ENCODE assay signal across 8 cellular contexts in the genomic region with DNA sequence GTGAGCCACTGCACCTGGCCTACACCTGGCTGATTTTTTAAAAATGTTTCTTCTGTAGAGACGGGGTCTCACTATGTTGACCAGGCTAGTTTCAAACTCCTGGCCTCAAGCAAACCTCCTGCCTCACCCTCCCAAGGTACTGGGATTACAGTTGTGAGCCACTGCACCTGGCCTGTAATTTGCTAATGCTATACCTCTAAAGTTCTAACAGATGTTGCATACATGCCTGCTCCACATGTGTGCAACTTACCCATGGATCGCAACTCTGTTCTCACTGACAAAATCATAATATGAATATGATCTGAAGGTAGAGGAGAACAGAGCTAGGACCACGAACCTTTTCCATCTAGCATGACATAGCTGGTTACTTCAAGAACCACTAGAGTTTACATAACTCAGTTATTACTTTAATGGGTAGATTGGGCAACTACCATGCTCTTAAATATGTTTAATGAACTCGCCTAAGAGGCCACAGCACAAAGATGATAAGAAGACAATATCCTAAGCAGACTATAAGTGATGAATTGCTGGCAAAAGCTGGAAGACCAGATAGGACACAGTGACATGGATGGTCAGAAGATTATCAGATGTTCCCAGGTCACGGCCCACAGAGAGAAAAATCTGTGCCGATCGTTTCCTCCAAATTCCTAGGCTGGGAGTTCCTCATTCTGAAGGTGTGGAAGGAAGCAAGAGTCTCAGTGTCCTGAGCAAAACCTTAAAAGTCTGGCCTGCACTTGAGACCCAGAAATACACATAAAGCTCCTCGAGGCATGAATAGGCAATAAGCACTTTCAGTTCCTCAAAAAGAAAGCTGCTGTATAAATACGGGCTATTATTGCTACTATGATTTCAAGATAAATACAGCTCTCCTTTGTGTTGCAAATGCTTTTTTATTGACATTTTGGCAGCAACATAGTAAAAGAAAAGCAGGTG. TPM values are rescaled to one million over a fixed set of nuclear protein-coding genes. Genes with fewer than 3 reads are reported as not detected.
DNase-seq lines count a peak whose midpoint lies in the region; ATAC-seq and TF ChIP-seq lines count a peak whose summit lies in the region.

No MANE protein-coding gene starts in this region.

- no peak overlapping the region for H2AFZ ChIP-seq in IMR-90 (replicated peaks; ENCODE audit: low read length, poor library complexity)

- peak overlapping the region; percentile 64 for H3K27ac Mint-ChIP-seq in activated B cell treated with CpG ODN at 0.5 μM for 24 hours

- H4K20me1 ChIP-seq in DOHH2 (ENCODE audit: control insufficient read depth, insufficient read depth, low read depth, low read length), result no peaks in the 10 kb centered on the region
- H4K20me1 ChIP-seq in IMR-90 (ENCODE audit: insufficient read depth, low read length), result no peaks in the 10 kb centered on the region

- peak overlapping the region; percentile 83; the same call in 1 of the 2 replicates for H4K5ac ChIP-seq in IMR-90 (ENCODE audit: low read depth, low read length)

- peak overlapping the region; percentile 43 for H3K27ac ChIP-seq in DOHH2 (ENCODE audit: low read depth, low read length)
- no peak overlapping the region for H3K27ac ChIP-seq in IMR-90 (ENCODE audit: insufficient read depth, low read length)
- H3K27ac ChIP-seq in spleen, result peak overlapping the region in 7 of 8 donors; percentile 30 to 89 (median 81)

- peaks cover 21% of the 10 kb centered on the region for H3F3A ChIP-seq in DOHH2 (ENCODE audit: control insufficient read depth, insufficient read depth)

- peaks cover 5% of the 10 kb centered on the region; the same call in 1 of the 2 replicates for H3K27me3 ChIP-seq in DOHH2 (ENCODE audit: control insufficient read depth, low read length)
- H3K27me3 ChIP-seq in IMR-90 (ENCODE audit: control insufficient read depth, insufficient read depth, low read length), result no peaks in the 10 kb centered on the region
- H3K27me3 ChIP-seq in spleen (replicated peaks in 1 of 7), result no peaks in the 10 kb centered on the region

- H3K36me3 Mint-ChIP-seq in activated B cell treated with CpG ODN at 0.5 μM for 24 hours (ENCODE audit: low read depth), result peaks cover 23% of the 10 kb centered on the region

- TF ChIP-seq RAD21 in IMR-90 (IDR thresholded peaks at IDR 0.05; ENCODE audit: low read length), result no peak

- WGBS in IMR-90 (ENCODE audit: extremely low coverage in 2 of 2, insufficient read length in 1 of 2), 2 experiments, result no CpG with 5 or more reads among the region's 9 CpGs
- 41 to 60% (median 50%) methylated on average over 9 of the region's 9 CpGs for WGBS in spleen, 5 donors

- ATAC-seq in GM21423 (IDR thresholded peaks at IDR 0.05; ENCODE audit: unreplicated experiment) (peak; percentile 80), IMR-90 (ENCODE audit: low read depth) (no peak; the same call in 1 of the 2 replicates), activated B cell treated with CpG ODN at 0.5 μM for 24 hours (ENCODE audit: low read depth) (peak; percentile 90)
- ATAC-seq in stimulated activated naive CD8-positive, alpha-beta T cell treated with anti-CD3 and anti-CD28 coated beads, Interleukin-15, Interleukin-2, amounts not matched to agents 100 U/mL and 50 U/mL, for 24 hours, result no peak

- in situ Hi-C loops in IMR-90 (cut with MboI; ENCODE audit: low sequenced_read_pairs), result no loop called here

- H3K18ac ChIP-seq in IMR-90 (ENCODE audit: low read depth, low read length), result peak overlapping the region; percentile 76; the same call in 1 of the 2 replicates

- H3K36me3 ChIP-seq in DOHH2 (ENCODE audit: control insufficient read depth, low read length) (no peaks in the 10 kb centered on the region), IMR-90 (ENCODE audit: control insufficient read depth, insufficient read depth, low read length) (peaks cover 18% of the 10 kb centered on the region), spleen (peaks cover 0 to 95% (median 37%) of the 10 kb centered on the region in 6 donors)

- peak overlapping the region; percentile 40 for H3K4me3 ChIP-seq in DOHH2 (ENCODE audit: low read length)
- H3K4me3 ChIP-seq in IMR-90 (ENCODE audit: insufficient read depth, low read depth, low read length), result no peak overlapping the region
- peak overlapping the region in 1 of 8 donors; percentile 43 for H3K4me3 ChIP-seq in spleen

- peaks cover 7% of the 10 kb centered on the region for H3K9me3 Mint-ChIP-seq in activated B cell treated with CpG ODN at 0.5 μM for 24 hours

- H3K27me3 Mint-ChIP-seq in activated B cell treated with CpG ODN at 0.5 μM for 24 hours, result no peaks in the 10 kb centered on the region

- no peak overlapping the region for H3K9ac ChIP-seq in IMR-90 (ENCODE audit: low read depth, low read length)

- H3K9me3 ChIP-seq in DOHH2 (ENCODE audit: control insufficient read depth, insufficient read depth, low read length) (peaks cover 6% of the 10 kb centered on the region; the same call in 1 of the 2 replicates), IMR-90 (ENCODE audit: control insufficient read depth, insufficient read depth, low read length) (peaks cover 11% of the 10 kb centered on the region), spleen (peaks cover 4 to 16% (median 13%) of the 10 kb centered on the region in 8 donors)

- peak overlapping the region; percentile 4; the same call in 1 of the 2 replicates for H3K14ac ChIP-seq in IMR-90 (replicated peaks; ENCODE audit: low read depth, low read length)

- peaks cover 2% of the 10 kb centered on the region; the same call in 1 of the 2 replicates for H3K9me1 ChIP-seq in IMR-90 (ENCODE audit: insufficient read depth, low read length)

- DNase-seq in IMR-90 (no peak), activated B cell treated with CpG ODN at 0.5 μM for 24 hours (no peak), spleen (no peak), kidney tubule cell (ENCODE audit: low spot score) (no peak)
- no peak for DNase-seq in stimulated activated CD4-positive, alpha-beta T cell treated with anti-CD3 and anti-CD28 coated beads, Interleukin-12 subunit alpha, Interleukin-12 subunit beta, amount 100 ng/mL, for 4 hours
- no peak for DNase-seq in stimulated activated naive CD8-positive, alpha-beta T cell treated with anti-CD3 and anti-CD28 coated beads, Interleukin-15, Interleukin-2, amounts not matched to agents 100 U/mL and 50 U/mL, for 24 hours

- 0 out of 2 replicates have a peak overlapping the region, but pooled peaks have one; percentile 15 for H2AK5ac ChIP-seq in IMR-90 (ENCODE audit: low read depth, low read length)

- peak overlapping the region; percentile 39; the same call in 1 of the 2 replicates for H3K4ac ChIP-seq in IMR-90 (ENCODE audit: low read depth, low read length)

- TF ChIP-seq CTCF in DOHH2 (IDR thresholded peaks at IDR 0.05; ENCODE audit: low read depth, low read length, poor library complexity, severe bottlenecking) (no peak), IMR-90 (conservative IDR thresholded peaks at IDR 0.05; ENCODE audit: low read depth, low read length) (no peak), activated B cell treated with CpG ODN at 0.5 μM for 24 hours (IDR thresholded peaks at IDR 0.05) (no peak), spleen (IDR thresholded peaks at IDR 0.05 in 8 of 11, conservative IDR thresholded peaks at IDR 0.05 in 3 of 11) (no peak)

- peak overlapping the region; percentile 54 for H3K4me2 ChIP-seq in DOHH2 (ENCODE audit: low read length)
- peak overlapping the region; percentile 33; the same call in 1 of the 2 replicates for H3K4me2 ChIP-seq in IMR-90 (ENCODE audit: low read depth, low read length)

- no peaks in the 10 kb centered on the region for H3K79me2 ChIP-seq in DOHH2 (ENCODE audit: control insufficient read depth, low read length)

- H4K91ac ChIP-seq in IMR-90 (ENCODE audit: insufficient read depth, low read depth, low read length), result no peak overlapping the region

- peak overlapping the region; percentile 61 for H2BK5ac ChIP-seq in IMR-90 (ENCODE audit: low read depth, low read length, poor library complexity, severe bottlenecking)

- no TSS peak for BruUV-seq in IMR-90 (replicated peaks; lab: Mats Ljungman, UMichigan)

- intact Hi-C loops in IMR-90 (cut with micrococcal nuclease), result no loop called here
- intact Hi-C loops in activated B cell treated with CpG ODN at 0.5 μM for 24 hours (cut with micrococcal nuclease), result loop anchor here (1.0 to 5.0 kb wide), 2 partner anchors 11 to 47 kb away; no protein-coding TSS in a partner anchor
- intact Hi-C loops in spleen (cut with DNase I; ENCODE audit: low total_unique reads), result no loop called here

- H4K8ac ChIP-seq in IMR-90 (ENCODE audit: low read depth in 2 of 2, low read length in 2 of 2), result no peak overlapping the region

- no peaks in the 10 kb centered on the region for H3K79me1 ChIP-seq in IMR-90 (ENCODE audit: low read depth in 1 of 2, low read length in 2 of 2)

- no peak overlapping the region; the same call in 1 of the 2 replicates for H3K56ac ChIP-seq in IMR-90 (ENCODE audit: extremely low read depth, insufficient read depth, low read length)

- peak overlapping the region; percentile 59 for H2BK20ac ChIP-seq in IMR-90 (ENCODE audit: low read depth, low read length)

- TF ChIP-seq POLR2A in IMR-90 (IDR thresholded peaks at IDR 0.05; ENCODE audit: low read depth, low read length), result no peak
- TF ChIP-seq POLR2A in spleen (IDR thresholded peaks at IDR 0.05), result no peak

- no peaks in the 10 kb centered on the region for H3K9me2 ChIP-seq in DOHH2 (replicated peaks; ENCODE audit: control insufficient read depth, low read length)

- H3K4me3 Mint-ChIP-seq in activated B cell treated with CpG ODN at 0.5 μM for 24 hours, result no peak overlapping the region

- no peak overlapping the region for H2AK9ac ChIP-seq in IMR-90 (replicated peaks; ENCODE audit: low read depth, low read length, poor library complexity)

- peak overlapping the region; percentile 32; the same call in 1 of the 2 replicates for H2BK120ac ChIP-seq in IMR-90 (ENCODE audit: low read depth, low read length)

- peak overlapping the region; percentile 20; the same call in 1 of the 2 replicates for H3K23ac ChIP-seq in IMR-90 (ENCODE audit: low read depth, low read length)

- POLR2A ChIA-PET in IMR-90 (lab: Charles Lee; ENCODE audit: unreplicated experiment), result no interaction called here
- POLR2A ChIA-PET in activated B cell treated with CpG ODN at 0.5 μM for 24 hours (lab: Charles Lee), result interaction anchor here (0.5 to 2.7 kb wide), 7 partner anchors 18 to 322 kb away, joined by 3 to 21 read pairs (median 4); partner anchors contain the start of gene ERN1

- peaks cover 32% of the 10 kb centered on the region for H3K4me1 Mint-ChIP-seq in activated B cell treated with CpG ODN at 0.5 μM for 24 hours

- CTCF ChIA-PET in IMR-90 (lab: Yijun Ruan, JAX) (interaction anchor here (0.7 to 1.2 kb wide), 2 partner anchors 10 to 703 kb away, joined by 3 to 4 read pairs; no protein-coding TSS in a partner anchor), activated B cell treated with CpG ODN at 0.5 μM for 24 hours (lab: Charles Lee) (interaction anchor here (0.7 to 2.0 kb wide), 9 partner anchors 12 to 128 kb away, joined by 3 to 10 read pairs (median 3); no protein-coding TSS in a partner anchor)

- dilution Hi-C loops in IMR-90 (cut with HindIII; ENCODE audit: low sequenced_read_pairs, unreplicated experiment), result no loop called here

- H3K4me1 ChIP-seq in DOHH2 (ENCODE audit: control insufficient read depth, low read length) (peaks cover 48% of the 10 kb centered on the region), IMR-90 (ENCODE audit: control insufficient read depth, insufficient read depth, low read length) (peaks cover 11% of the 10 kb centered on the region), spleen (peaks cover 9 to 50% (median 36%) of the 10 kb centered on the region in 6 donors)

- 0 out of 3 replicates have a peak overlapping the region, but pooled peaks have one; percentile 6 for H2BK15ac ChIP-seq in IMR-90 (ENCODE audit: low read depth, low read length)

RNA-seq across cellular contexts. Expression of gene ICAM2, which starts 53.6 kb away (rescaled TPM):
- 0.28 TPM in 1 of 2 replicates, not detected in the other for total RNA-seq in IMR-90 (2012; rRNA removed)
- 0.12 and 0.17 TPM in 2 replicates for polyA plus RNA-seq in IMR-90 (2012; rRNA removed)
- polyA plus RNA-seq in IMR-90 (2012; cell fraction: cytosol; rRNA removed), result 0.38 and 0.51 TPM in 2 replicates
- polyA plus RNA-seq in IMR-90 (2012; cell fraction: nucleus; rRNA removed; ENCODE audit: low replicate concordance), result 0.08 and 0.14 TPM in 2 replicates
- 44.5 and 44.7 TPM in 2 replicates for total RNA-seq in activated B cell treated with CpG ODN at 0.5 μM for 24 hours
- 100 to 1,000 TPM; 136 to 412 (median 275) TPM for total RNA-seq in spleen
- polyA plus RNA-seq in spleen, result 100 to 1,000 TPM in 1 of 3 donors, 10 to 100 TPM in 2; 79.2 to 108 (median 86.7) TPM

RNA-seq across cellular contexts. Expression of gene ERN1, which starts 55.9 kb away (rescaled TPM):
- total RNA-seq in IMR-90 (2012; rRNA removed) (2.2 and 2.7 TPM in 2 replicates), activated B cell treated with CpG ODN at 0.5 μM for 24 hours (11.9 and 12.9 TPM in 2 replicates), spleen (10 to 100 TPM; 34.5 to 65.4 (median 47.2) TPM)
- polyA plus RNA-seq in IMR-90 (2012; rRNA removed) (3.7 and 4.1 TPM in 2 replicates), spleen (1 to 10 TPM; 3.1 to 6.2 (median 3.7) TPM)
- 3.2 and 3.4 TPM in 2 replicates for polyA plus RNA-seq in IMR-90 (2012; cell fraction: cytosol; rRNA removed)
- polyA plus RNA-seq in IMR-90 (2012; cell fraction: nucleus; rRNA removed; ENCODE audit: low replicate concordance), result 7.5 and 10.9 TPM in 2 replicates

Comparison
In these comparisons a context has a peak if more than half of its experiments do, and no peak if none do; other contexts are left out.
1. ATAC-seq: peak in GM21423 (single experiment) and activated B cell treated with CpG ODN at 0.5 μM for 24 hours (single experiment); none in IMR-90 (single experiment) and stimulated activated naive CD8-positive, alpha-beta T cell treated with anti-CD3 and anti-CD28 coated beads, Interleukin-15, Interleukin-2, amounts not matched to agents 100 U/mL and 50 U/mL, for 24 hours (single experiment).
2. RNA of gene ICAM2, which starts 53.6 kb away (total RNA-seq): 136 to 412 TPM in spleen and 44.5 to 44.7 TPM in activated B cell treated with CpG ODN at 0.5 μM for 24 hours; 0.28 TPM in IMR-90; every median in the first group is over 10 times any median in the second.